Comparison of ENCODE assay signal across 19 cellular contexts in genomic region chr3:126033051-126033745, GRCh38.
"Had no signal": no experiment of that assay in that cellular context is flagged by ENCODE, and none has a peak within 500 bp of the region (broad histone marks: within the 10 kb centered on the region; RNA-seq: fewer than 3 reads in every experiment).

No MANE protein-coding gene starts in this region.

- H3K27me3 Mint-ChIP-seq: activated B cell treated with CpG ODN at 0.5 μM for 24 hours; activated CD4-positive, alpha-beta memory T cell treated with anti-CD3 and anti-CD28 coated beads for 36 hours; activated naive CD8-positive, alpha-beta T cell; stimulated activated memory B cell treated with anti-CD40 and anti-IgM and Interleukin-4, amounts not matched to agents 10 μg/mL and 1 μg/mL and 100 μg/mL, for 72 hours had no signal

- H3K4me1 Mint-ChIP-seq: activated B cell treated with CpG ODN at 0.5 μM for 24 hours had no signal

- H3K4me3 Mint-ChIP-seq: activated B cell treated with CpG ODN at 0.5 μM for 24 hours; activated CD4-positive, alpha-beta memory T cell treated with anti-CD3 and anti-CD28 coated beads for 36 hours; activated naive CD8-positive, alpha-beta T cell; activated T-cell treated with anti-CD3 and anti-CD28 coated beads, Interleukin-2, amount 50 U/mL, for 72 hours; neural progenitor cell; stimulated activated memory B cell treated with anti-CD40 and anti-IgM and Interleukin-4, amounts not matched to agents 10 μg/mL and 1 μg/mL and 100 μg/mL, for 72 hours; T-helper 2 cell treated with Interferon-gamma antibody and Interleukin-4, amounts not matched to agents 5 μg/mL and 100 μg/mL, for 36 hours had no signal

- H3K27ac Mint-ChIP-seq: activated B cell treated with CpG ODN at 0.5 μM for 24 hours; activated CD4-positive, alpha-beta memory T cell treated with anti-CD3 and anti-CD28 coated beads for 36 hours; activated naive CD8-positive, alpha-beta T cell; activated T-cell treated with anti-CD3 and anti-CD28 coated beads, Interleukin-2, amount 50 U/mL, for 72 hours; neural progenitor cell; stimulated activated memory B cell treated with anti-CD40 and anti-IgM and Interleukin-4, amounts not matched to agents 10 μg/mL and 1 μg/mL and 100 μg/mL, for 72 hours; T-helper 2 cell treated with Interferon-gamma antibody and Interleukin-4, amounts not matched to agents 5 μg/mL and 100 μg/mL, for 36 hours had no signal

- H3K27ac ChIP-seq: dorsolateral prefrontal cortex, neural progenitor cell, ovary, right lobe of liver, SK-N-MC, thoracic aorta, upper lobe of right lung had no signal

- H3K4me3 ChIP-seq: dorsolateral prefrontal cortex, neural progenitor cell, ovary, right lobe of liver, SK-N-MC, smooth muscle cell, thoracic aorta, upper lobe of right lung had no signal

- DNase-seq: activated B cell treated with CpG ODN at 0.5 μM for 24 hours; activated CD4-positive, alpha-beta memory T cell treated with anti-CD3 and anti-CD28 coated beads for 36 hours; activated CD4-positive, alpha-beta T cell treated with anti-CD3 and anti-CD28 coated beads for 4 hours; activated gamma-delta T cell treated with Interleukin-2 at 50 U/mL for 16 hours; activated T-cell treated with anti-CD3 and anti-CD28 coated beads, Interleukin-2, amount 50 U/mL, for 72 hours; erythroblast; hypothalamus; ovary; right lobe of liver; stimulated activated CD4-positive, alpha-beta T cell treated with anti-CD3 and anti-CD28 coated beads, Interleukin-4, amount 100 ng/mL, for 24 hours; upper lobe of right lung had no signal
